Comparison of ENCODE assay signal across 8 cellular contexts in the genomic region with DNA sequence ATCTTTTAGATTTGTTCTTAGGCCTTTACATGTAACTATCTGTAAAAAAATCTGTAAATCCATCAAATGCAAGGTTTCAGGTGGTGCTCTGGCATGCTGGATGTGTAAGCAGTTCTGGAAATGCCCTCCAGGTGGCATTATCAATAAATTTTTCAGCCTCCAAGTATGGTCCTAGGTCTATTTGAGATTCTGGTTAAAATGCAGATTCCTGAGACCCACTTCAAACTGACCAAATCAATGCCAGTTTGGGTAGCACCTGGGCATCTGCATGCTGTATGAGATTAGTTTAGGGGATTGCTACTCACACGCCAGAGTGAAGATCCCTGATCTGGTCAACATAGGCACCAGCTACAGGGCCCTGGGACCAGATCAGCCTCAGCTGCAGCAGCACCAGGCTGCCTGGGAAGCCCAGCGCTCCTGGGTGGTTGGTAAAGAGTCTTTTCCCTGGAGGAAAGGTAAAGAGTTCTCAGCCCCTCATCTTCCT.
A peak's percentile ranks its signal among the peaks of the same experiment; 100 is the strongest.
DNase-seq lines count a peak whose midpoint lies in the region; ATAC-seq and TF ChIP-seq lines count a peak whose summit lies in the region.

No MANE protein-coding gene starts in this region.

- H3K36me3 ChIP-seq in colonic mucosa, result no peaks in the 10 kb centered on the region
- no peaks in the 10 kb centered on the region for H3K36me3 ChIP-seq in lower lobe of right lung

- no peaks in the 10 kb centered on the region for H3K27me3 ChIP-seq in colonic mucosa
- H3K27me3 ChIP-seq in lower lobe of right lung (ENCODE audit: low read depth), result no peaks in the 10 kb centered on the region

- H3K9me3 ChIP-seq in colonic mucosa (no peaks in the 10 kb centered on the region), lower lobe of right lung (no peaks in the 10 kb centered on the region)

- H3K27ac ChIP-seq in colonic mucosa (no peak overlapping the region), lower lobe of right lung (no peak overlapping the region)

- H3K4me1 ChIP-seq in colonic mucosa, result peaks cover 4% of the 10 kb centered on the region
- H3K4me1 ChIP-seq in lower lobe of right lung, result peaks cover 17% of the 10 kb centered on the region

- no peak overlapping the region for H3K4me3 ChIP-seq in colonic mucosa
- no peak overlapping the region for H3K4me3 ChIP-seq in lower lobe of right lung

- intact Hi-C loops in colonic mucosa (cut with DNase I), result loop anchor here (10.0 kb wide), 1 partner anchor 563 kb away; no protein-coding TSS in a partner anchor
- intact Hi-C loops in lower lobe of right lung (cut with DNase I), result no loop called here

- peak; percentile 27 to 56 for DNase-seq in NCI-H526 (lab: John Stamatoyannopoulos, UW)
- no peak for DNase-seq in NCI-H526 treated with DMSO at 0.1 percent for 48 hours (lab: John Stamatoyannopoulos, UW)
- peak; percentile 22 for DNase-seq in NOMO-1 treated with dmso at 0.1 percent for 144 hours (lab: John Stamatoyannopoulos, UW; ENCODE audit: unreplicated experiment)
- DNase-seq in colonic mucosa, result peak; percentile 66
- DNase-seq in lower lobe of right lung, result no peak
- DNase-seq in epidermal melanocyte (ENCODE audit: insufficient read length, low spot score), result no peak

- peak; percentile 65 for TF ChIP-seq CTCF in colonic mucosa (IDR thresholded peaks at IDR 0.05)
- peak; percentile 66 for TF ChIP-seq CTCF in lower lobe of right lung (IDR thresholded peaks at IDR 0.05)

- ATAC-seq in GM19463 (IDR thresholded peaks at IDR 0.05; ENCODE audit: unreplicated experiment) (peak; percentile 78), HG03442 (IDR thresholded peaks at IDR 0.05; ENCODE audit: unreplicated experiment) (peak; percentile 75), lower lobe of right lung (peak; percentile 59 to 78)

- H3K9ac ChIP-seq in colonic mucosa (ENCODE audit: low read depth in 2 of 2, low read length in 2 of 2), result peak overlapping the region in 1 of 2 donors; percentile 35

Comparison
In these comparisons a context has a peak if more than half of its experiments do, and no peak if none do; other contexts are left out.
1. DNase-seq: peak in NCI-H526 (2 of 2), NOMO-1 treated with dmso at 0.1 percent for 144 hours (single experiment) and colonic mucosa (single experiment); none in NCI-H526 treated with DMSO at 0.1 percent for 48 hours (single experiment), lower lobe of right lung (single experiment) and epidermal melanocyte (single experiment).
2. Peak in every context shown above with its lines, with median percentiles within 50 percentile points of each other: ATAC-seq.